1 cellular context compared by ENCODE assay signal in the genomic region with DNA sequence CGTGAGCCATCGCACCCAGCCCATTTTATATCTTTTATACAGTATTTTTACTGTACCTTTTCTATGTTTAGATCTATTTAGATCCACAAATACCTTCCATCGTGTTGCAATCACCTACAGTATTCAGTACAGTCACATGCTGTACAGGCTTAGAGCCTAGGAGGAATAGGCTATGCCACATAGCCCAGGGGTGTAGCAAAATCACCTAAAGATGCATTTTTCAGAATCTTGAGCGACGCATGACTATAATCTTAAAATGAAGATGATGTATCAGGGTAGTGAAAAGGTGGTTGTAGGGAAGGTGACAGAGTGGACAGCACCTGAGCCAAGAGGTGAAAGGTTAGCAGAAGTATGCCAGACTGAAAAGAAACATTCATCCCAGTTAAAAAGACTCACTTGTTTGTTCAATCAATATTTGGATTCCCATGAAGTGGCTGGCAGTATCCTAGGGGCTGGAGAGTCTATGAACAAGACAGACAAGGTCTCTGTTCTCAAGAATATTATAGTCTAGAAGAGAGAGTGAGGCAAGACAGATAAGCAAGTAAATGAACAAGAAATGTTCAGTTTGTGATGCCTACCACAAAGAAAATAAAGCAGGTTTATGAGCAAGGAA.
TF ChIP-seq lines count a peak whose summit lies in the region.

No MANE protein-coding gene starts in this region.

TF ChIP-seq in HepG2, 621 proteins besides CTCF, POLR2A, EP300 and RAD21 (continued from another document and continues in another):
- no peak for TF ChIP-seq ZNF33A (CRISPR knock-in tag; IDR thresholded peaks at IDR 0.05; ENCODE audit: borderline replicate concordance)
- TF ChIP-seq TEAD3 (CRISPR knock-in tag; optimal IDR thresholded peaks at IDR 0.05; ENCODE audit: borderline replicate concordance) = peak; percentile 83
- TF ChIP-seq CREB3 (CRISPR knock-in tag; IDR thresholded peaks at IDR 0.05) = no peak
- TF ChIP-seq, protein P1, sequence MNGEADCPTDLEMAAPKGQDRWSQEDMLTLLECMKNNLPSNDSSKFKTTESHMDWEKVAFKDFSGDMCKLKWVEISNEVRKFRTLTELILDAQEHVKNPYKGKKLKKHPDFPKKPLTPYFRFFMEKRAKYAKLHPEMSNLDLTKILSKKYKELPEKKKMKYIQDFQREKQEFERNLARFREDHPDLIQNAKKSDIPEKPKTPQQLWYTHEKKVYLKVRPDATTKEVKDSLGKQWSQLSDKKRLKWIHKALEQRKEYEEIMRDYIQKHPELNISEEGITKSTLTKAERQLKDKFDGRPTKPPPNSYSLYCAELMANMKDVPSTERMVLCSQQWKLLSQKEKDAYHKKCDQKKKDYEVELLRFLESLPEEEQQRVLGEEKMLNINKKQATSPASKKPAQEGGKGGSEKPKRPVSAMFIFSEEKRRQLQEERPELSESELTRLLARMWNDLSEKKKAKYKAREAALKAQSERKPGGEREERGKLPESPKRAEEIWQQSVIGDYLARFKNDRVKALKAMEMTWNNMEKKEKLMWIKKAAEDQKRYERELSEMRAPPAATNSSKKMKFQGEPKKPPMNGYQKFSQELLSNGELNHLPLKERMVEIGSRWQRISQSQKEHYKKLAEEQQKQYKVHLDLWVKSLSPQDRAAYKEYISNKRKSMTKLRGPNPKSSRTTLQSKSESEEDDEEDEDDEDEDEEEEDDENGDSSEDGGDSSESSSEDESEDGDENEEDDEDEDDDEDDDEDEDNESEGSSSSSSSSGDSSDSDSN (CRISPR knock-in tag; IDR thresholded peaks at IDR 0.05) = 0 out of 2 replicates have a peak, but pooled peaks have one; percentile 29
- TF ChIP-seq MED8 (CRISPR knock-in tag; IDR thresholded peaks at IDR 0.05; ENCODE audit: insufficient replicate concordance) = no peak
- TF ChIP-seq ZNF20 (CRISPR knock-in tag; IDR thresholded peaks at IDR 0.05) = no peak
- no peak for TF ChIP-seq ZSCAN5A (CRISPR knock-in tag; IDR thresholded peaks at IDR 0.05; ENCODE audit: borderline replicate concordance)
- no peak for TF ChIP-seq ZSCAN25 (CRISPR knock-in tag; IDR thresholded peaks at IDR 0.05)
- no peak for TF ChIP-seq SMARCE1 (IDR thresholded peaks at IDR 0.05; ENCODE audit: borderline replicate concordance)
- TF ChIP-seq MXD4 (CRISPR knock-in tag; IDR thresholded peaks at IDR 0.05) = no peak
- no peak for TF ChIP-seq IKZF4 (CRISPR knock-in tag; IDR thresholded peaks at IDR 0.05; ENCODE audit: borderline replicate concordance, low read depth, not compliant biosample characterization)
- TF ChIP-seq, protein P2, sequence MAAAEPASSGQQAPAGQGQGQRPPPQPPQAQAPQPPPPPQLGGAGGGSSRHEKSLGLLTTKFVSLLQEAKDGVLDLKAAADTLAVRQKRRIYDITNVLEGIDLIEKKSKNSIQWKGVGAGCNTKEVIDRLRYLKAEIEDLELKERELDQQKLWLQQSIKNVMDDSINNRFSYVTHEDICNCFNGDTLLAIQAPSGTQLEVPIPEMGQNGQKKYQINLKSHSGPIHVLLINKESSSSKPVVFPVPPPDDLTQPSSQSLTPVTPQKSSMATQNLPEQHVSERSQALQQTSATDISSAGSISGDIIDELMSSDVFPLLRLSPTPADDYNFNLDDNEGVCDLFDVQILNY (CRISPR knock-in tag; conservative IDR thresholded peaks at IDR 0.05) = no peak
- TF ChIP-seq STAG1 (CRISPR knock-in tag; IDR thresholded peaks at IDR 0.05) = no peak
- TF ChIP-seq, protein P3, sequence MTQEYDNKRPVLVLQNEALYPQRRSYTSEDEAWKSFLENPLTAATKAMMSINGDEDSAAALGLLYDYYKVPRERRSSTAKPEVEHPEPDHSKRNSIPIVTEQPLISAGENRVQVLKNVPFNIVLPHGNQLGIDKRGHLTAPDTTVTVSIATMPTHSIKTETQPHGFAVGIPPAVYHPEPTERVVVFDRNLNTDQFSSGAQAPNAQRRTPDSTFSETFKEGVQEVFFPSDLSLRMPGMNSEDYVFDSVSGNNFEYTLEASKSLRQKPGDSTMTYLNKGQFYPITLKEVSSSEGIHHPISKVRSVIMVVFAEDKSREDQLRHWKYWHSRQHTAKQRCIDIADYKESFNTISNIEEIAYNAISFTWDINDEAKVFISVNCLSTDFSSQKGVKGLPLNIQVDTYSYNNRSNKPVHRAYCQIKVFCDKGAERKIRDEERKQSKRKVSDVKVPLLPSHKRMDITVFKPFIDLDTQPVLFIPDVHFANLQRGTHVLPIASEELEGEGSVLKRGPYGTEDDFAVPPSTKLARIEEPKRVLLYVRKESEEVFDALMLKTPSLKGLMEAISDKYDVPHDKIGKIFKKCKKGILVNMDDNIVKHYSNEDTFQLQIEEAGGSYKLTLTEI (CRISPR knock-in tag; conservative IDR thresholded peaks at IDR 0.05) = no peak
- no peak for TF ChIP-seq NFYC (CRISPR knock-in tag; IDR thresholded peaks at IDR 0.05)
- no peak for TF ChIP-seq ZNF607 (CRISPR knock-in tag; IDR thresholded peaks at IDR 0.05; ENCODE audit: borderline replicate concordance)
- TF ChIP-seq ZNF609 (CRISPR knock-in tag; IDR thresholded peaks at IDR 0.05; ENCODE audit: borderline replicate concordance) = 0 out of 2 replicates have a peak, but pooled peaks have one; percentile 47
- no peak for TF ChIP-seq POLR2G (IDR thresholded peaks at IDR 0.05; ENCODE audit: low read depth, low read length)
- TF ChIP-seq, protein P4, sequence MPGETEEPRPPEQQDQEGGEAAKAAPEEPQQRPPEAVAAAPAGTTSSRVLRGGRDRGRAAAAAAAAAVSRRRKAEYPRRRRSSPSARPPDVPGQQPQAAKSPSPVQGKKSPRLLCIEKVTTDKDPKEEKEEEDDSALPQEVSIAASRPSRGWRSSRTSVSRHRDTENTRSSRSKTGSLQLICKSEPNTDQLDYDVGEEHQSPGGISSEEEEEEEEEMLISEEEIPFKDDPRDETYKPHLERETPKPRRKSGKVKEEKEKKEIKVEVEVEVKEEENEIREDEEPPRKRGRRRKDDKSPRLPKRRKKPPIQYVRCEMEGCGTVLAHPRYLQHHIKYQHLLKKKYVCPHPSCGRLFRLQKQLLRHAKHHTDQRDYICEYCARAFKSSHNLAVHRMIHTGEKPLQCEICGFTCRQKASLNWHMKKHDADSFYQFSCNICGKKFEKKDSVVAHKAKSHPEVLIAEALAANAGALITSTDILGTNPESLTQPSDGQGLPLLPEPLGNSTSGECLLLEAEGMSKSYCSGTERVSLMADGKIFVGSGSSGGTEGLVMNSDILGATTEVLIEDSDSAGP (CRISPR knock-in tag; IDR thresholded peaks at IDR 0.05; ENCODE audit: borderline replicate concordance) = no peak
- no peak for TF ChIP-seq GTF3A (CRISPR knock-in tag; conservative IDR thresholded peaks at IDR 0.05)
- TF ChIP-seq RFXANK (CRISPR knock-in tag; IDR thresholded peaks at IDR 0.05) = no peak
- TF ChIP-seq ZNF761 (CRISPR knock-in tag; conservative IDR thresholded peaks at IDR 0.05) = no peak
- no peak for TF ChIP-seq ZBTB25 (CRISPR knock-in tag; IDR thresholded peaks at IDR 0.05)
- TF ChIP-seq ZNF788 (CRISPR knock-in tag; IDR thresholded peaks at IDR 0.05; ENCODE audit: borderline replicate concordance) = no peak
- TF ChIP-seq RELA (CRISPR knock-in tag; IDR thresholded peaks at IDR 0.05) = no peak
- no peak for TF ChIP-seq MAFG (CRISPR knock-in tag; IDR thresholded peaks at IDR 0.05)
- no peak for TF ChIP-seq FOXP1 (IDR thresholded peaks at IDR 0.05)
- TF ChIP-seq FOXP1 (CRISPR knock-in tag; IDR thresholded peaks at IDR 0.05) = peak; percentile 31; the same call in 1 of the 2 replicates
- TF ChIP-seq, protein P5, sequence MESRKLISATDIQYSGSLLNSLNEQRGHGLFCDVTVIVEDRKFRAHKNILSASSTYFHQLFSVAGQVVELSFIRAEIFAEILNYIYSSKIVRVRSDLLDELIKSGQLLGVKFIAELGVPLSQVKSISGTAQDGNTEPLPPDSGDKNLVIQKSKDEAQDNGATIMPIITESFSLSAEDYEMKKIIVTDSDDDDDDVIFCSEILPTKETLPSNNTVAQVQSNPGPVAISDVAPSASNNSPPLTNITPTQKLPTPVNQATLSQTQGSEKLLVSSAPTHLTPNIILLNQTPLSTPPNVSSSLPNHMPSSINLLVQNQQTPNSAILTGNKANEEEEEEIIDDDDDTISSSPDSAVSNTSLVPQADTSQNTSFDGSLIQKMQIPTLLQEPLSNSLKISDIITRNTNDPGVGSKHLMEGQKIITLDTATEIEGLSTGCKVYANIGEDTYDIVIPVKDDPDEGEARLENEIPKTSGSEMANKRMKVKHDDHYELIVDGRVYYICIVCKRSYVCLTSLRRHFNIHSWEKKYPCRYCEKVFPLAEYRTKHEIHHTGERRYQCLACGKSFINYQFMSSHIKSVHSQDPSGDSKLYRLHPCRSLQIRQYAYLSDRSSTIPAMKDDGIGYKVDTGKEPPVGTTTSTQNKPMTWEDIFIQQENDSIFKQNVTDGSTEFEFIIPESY (CRISPR knock-in tag; IDR thresholded peaks at IDR 0.05) = no peak
- TF ChIP-seq ZNF746 (CRISPR knock-in tag; IDR thresholded peaks at IDR 0.05) = no peak
- no peak for TF ChIP-seq ZNF264 (CRISPR knock-in tag; IDR thresholded peaks at IDR 0.05)
- TF ChIP-seq ZNF629 (CRISPR knock-in tag; conservative IDR thresholded peaks at IDR 0.05) = no peak
- TF ChIP-seq, protein P6, sequence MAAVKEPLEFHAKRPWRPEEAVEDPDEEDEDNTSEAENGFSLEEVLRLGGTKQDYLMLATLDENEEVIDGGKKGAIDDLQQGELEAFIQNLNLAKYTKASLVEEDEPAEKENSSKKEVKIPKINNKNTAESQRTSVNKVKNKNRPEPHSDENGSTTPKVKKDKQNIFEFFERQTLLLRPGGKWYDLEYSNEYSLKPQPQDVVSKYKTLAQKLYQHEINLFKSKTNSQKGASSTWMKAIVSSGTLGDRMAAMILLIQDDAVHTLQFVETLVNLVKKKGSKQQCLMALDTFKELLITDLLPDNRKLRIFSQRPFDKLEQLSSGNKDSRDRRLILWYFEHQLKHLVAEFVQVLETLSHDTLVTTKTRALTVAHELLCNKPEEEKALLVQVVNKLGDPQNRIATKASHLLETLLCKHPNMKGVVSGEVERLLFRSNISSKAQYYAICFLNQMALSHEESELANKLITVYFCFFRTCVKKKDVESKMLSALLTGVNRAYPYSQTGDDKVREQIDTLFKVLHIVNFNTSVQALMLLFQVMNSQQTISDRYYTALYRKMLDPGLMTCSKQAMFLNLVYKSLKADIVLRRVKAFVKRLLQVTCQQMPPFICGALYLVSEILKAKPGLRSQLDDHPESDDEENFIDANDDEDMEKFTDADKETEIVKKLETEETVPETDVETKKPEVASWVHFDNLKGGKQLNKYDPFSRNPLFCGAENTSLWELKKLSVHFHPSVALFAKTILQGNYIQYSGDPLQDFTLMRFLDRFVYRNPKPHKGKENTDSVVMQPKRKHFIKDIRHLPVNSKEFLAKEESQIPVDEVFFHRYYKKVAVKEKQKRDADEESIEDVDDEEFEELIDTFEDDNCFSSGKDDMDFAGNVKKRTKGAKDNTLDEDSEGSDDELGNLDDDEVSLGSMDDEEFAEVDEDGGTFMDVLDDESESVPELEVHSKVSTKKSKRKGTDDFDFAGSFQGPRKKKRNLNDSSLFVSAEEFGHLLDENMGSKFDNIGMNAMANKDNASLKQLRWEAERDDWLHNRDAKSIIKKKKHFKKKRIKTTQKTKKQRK (IDR thresholded peaks at IDR 0.05; ENCODE audit: low read length) = no peak
